Comparison of ENCODE assay signal across 11 cellular contexts in the genomic region with DNA sequence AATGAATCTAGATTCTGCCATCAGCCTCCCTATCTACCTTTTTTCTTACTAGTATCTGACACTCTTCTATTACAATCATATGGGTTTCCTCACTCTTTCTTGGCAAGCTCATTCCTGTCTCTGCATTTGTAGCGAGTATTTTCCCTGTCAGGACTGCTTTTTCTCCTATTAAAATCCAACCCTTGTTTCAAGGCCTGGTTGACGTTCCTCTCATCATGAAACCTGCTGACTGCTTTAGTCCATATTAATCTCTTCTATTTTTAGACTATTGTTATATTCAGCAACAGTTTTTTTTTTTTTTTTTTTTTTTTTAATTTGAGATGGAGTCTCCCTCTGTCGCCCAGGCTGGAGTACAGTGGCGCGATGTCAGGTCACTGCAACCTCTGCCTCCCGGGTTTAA. TPM values are rescaled to one million over a fixed set of nuclear protein-coding genes. Genes with fewer than 3 reads are reported as not detected.
DNase-seq lines count a peak whose midpoint lies in the region; ATAC-seq, FAIRE-seq and TF ChIP-seq lines count a peak whose summit lies in the region.
"Had no signal": no experiment of that assay in that cellular context is flagged by ENCODE, and none has a peak within 500 bp of the region (broad histone marks: within the 10 kb centered on the region; RNA-seq: fewer than 3 reads in every experiment).

No MANE protein-coding gene starts in this region.

- ATAC-seq in CD4-positive, CD25-positive, alpha-beta regulatory T cell (ENCODE audit: low read depth in 2 of 2): no peak
- no peak for ATAC-seq in GM19467 (IDR thresholded peaks at IDR 0.05; ENCODE audit: unreplicated experiment)
- no peak for ATAC-seq in GM21423 (IDR thresholded peaks at IDR 0.05; ENCODE audit: unreplicated experiment)

- peak overlapping the region; percentile 74 for H3K27ac ChIP-seq in CD4-positive, CD25-positive, alpha-beta regulatory T cell (ENCODE audit: insufficient read depth, low read length, poor library complexity, severe bottlenecking)
- H3K27ac ChIP-seq in OCI-LY7 (ENCODE audit: low read depth, low read length, poor library complexity, severe bottlenecking): peak overlapping the region; percentile 17
- H3K27ac ChIP-seq in endothelial cell of umbilical vein (ENCODE audit: insufficient read depth, low read depth, low read length): no peak overlapping the region
- H3K27ac ChIP-seq: SK-N-MC had no signal

- peaks cover 0 to 2% (median 0%) of the 10 kb centered on the region in 7 donors for H3K9me3 Mint-ChIP-seq in CD4-positive, CD25-positive, alpha-beta regulatory T cell
- no peaks in the 10 kb centered on the region for H3K9me3 Mint-ChIP-seq in osteocyte (ENCODE audit: unreplicated experiment)

- no peaks in the 10 kb centered on the region for H3K27me3 ChIP-seq in CD4-positive, CD25-positive, alpha-beta regulatory T cell (ENCODE audit: control insufficient read depth, insufficient read depth, low read length)
- no peaks in the 10 kb centered on the region for H3K27me3 ChIP-seq in endothelial cell of umbilical vein (ENCODE audit: control insufficient read depth in 2 of 2, insufficient read depth in 2 of 2, low read length in 2 of 2)

- H3K9me1 ChIP-seq in endothelial cell of umbilical vein (replicated peaks; ENCODE audit: control insufficient read depth, extremely low read depth, insufficient read depth, low read length): no peaks in the 10 kb centered on the region

- intact Hi-C loops in OCI-LY7 (cut with micrococcal nuclease; ENCODE audit: unreplicated experiment) (no loop called here), endothelial cell of umbilical vein (cut with micrococcal nuclease) (no loop called here)

- peaks cover 55% of the 10 kb centered on the region for H3K4me1 ChIP-seq in CD4-positive, CD25-positive, alpha-beta regulatory T cell (ENCODE audit: control insufficient read depth, insufficient read depth, low read length, poor library complexity, severe bottlenecking)
- H3K4me1 ChIP-seq in OCI-LY7 (ENCODE audit: insufficient read depth, low read length, poor library complexity, severe bottlenecking): peaks cover 32% of the 10 kb centered on the region
- peaks cover 12% of the 10 kb centered on the region for H3K4me1 ChIP-seq in endothelial cell of umbilical vein (ENCODE audit: control insufficient read depth, extremely low read depth, insufficient read depth, low read length)

- dilution Hi-C loops in endothelial cell of umbilical vein (cut with MboI; ENCODE audit: extremely low pct_ligation_motif_present, low sequenced_read_pairs): no loop called here

- POLR2A ChIA-PET in OCI-LY7 (lab: Charles Lee): interaction anchor here (0.6 to 2.2 kb wide), 6 partner anchors 12 to 411 kb away, joined by 3 to 10 read pairs (median 4); a partner anchor contains a TSS
- POLR2A ChIA-PET in endothelial cell of umbilical vein (lab: Charles Lee): interaction anchor here (0.7 kb wide), 1 partner anchor 103 kb away, joined by 4 read pairs; no protein-coding TSS in a partner anchor

- H3K4me1 Mint-ChIP-seq in CD4-positive, CD25-positive, alpha-beta regulatory T cell: peaks cover 34 to 55% (median 47%) of the 10 kb centered on the region in 4 donors
- H3K4me1 Mint-ChIP-seq in osteocyte (ENCODE audit: unreplicated experiment): peaks cover 20% of the 10 kb centered on the region

- no peak for DNase-seq in CD4-positive, CD25-positive, alpha-beta regulatory T cell
- no peak for DNase-seq in OCI-LY7 (ENCODE audit: low spot score)
- DNase-seq in endothelial cell of umbilical vein (ENCODE audit: low read depth, low spot score): peak; percentile 19
- DNase-seq in osteocyte (ENCODE audit: extremely low spot score, unreplicated experiment): no peak
- DNase-seq in epidermal melanocyte (ENCODE audit: insufficient read length, low spot score): no peak
- no peak for DNase-seq in NCI-H1436 treated with DMSO at 0.1 percent for 48 hours (lab: John Stamatoyannopoulos, UW)
- DNase-seq: NCI-H446 treated with DMSO at 0.1 percent for 48 hours, occipital lobe had no signal

- no peak for TF ChIP-seq POLR2A in endothelial cell of umbilical vein (IDR thresholded peaks at IDR 0.05; ENCODE audit: low read depth, low read length)

- no peaks in the 10 kb centered on the region for H3K9me3 ChIP-seq in CD4-positive, CD25-positive, alpha-beta regulatory T cell (ENCODE audit: control insufficient read depth in 2 of 2, low read length in 2 of 2)
- H3K9me3 ChIP-seq in OCI-LY7 (ENCODE audit: low read length): peaks cover 6% of the 10 kb centered on the region; the same call in 1 of the 2 replicates
- no peaks in the 10 kb centered on the region for H3K9me3 ChIP-seq in endothelial cell of umbilical vein (replicated peaks; ENCODE audit: control insufficient read depth, insufficient read depth, low read length)

- peak overlapping the region; percentile 57 to 100 (median 96) for H3K27ac Mint-ChIP-seq in CD4-positive, CD25-positive, alpha-beta regulatory T cell
- H3K27ac Mint-ChIP-seq in osteocyte (ENCODE audit: unreplicated experiment): peak overlapping the region; percentile 36

- peaks cover 15% of the 10 kb centered on the region for H3K36me3 Mint-ChIP-seq in CD4-positive, CD25-positive, alpha-beta regulatory T cell
- peaks cover 14% of the 10 kb centered on the region for H3K36me3 Mint-ChIP-seq in osteocyte (ENCODE audit: unreplicated experiment)

- H2AFZ ChIP-seq in OCI-LY7 (ENCODE audit: low read length): no peak overlapping the region
- no peak overlapping the region for H2AFZ ChIP-seq in endothelial cell of umbilical vein (ENCODE audit: low read depth, low read length)

- H3K4me3 ChIP-seq in CD4-positive, CD25-positive, alpha-beta regulatory T cell (ENCODE audit: low read depth, low read length): peak overlapping the region; percentile 54
- H3K4me3 ChIP-seq in OCI-LY7 (ENCODE audit: low read depth, low read length, poor library complexity, severe bottlenecking) (no peak overlapping the region), endothelial cell of umbilical vein (replicated peaks in 1 of 3; ENCODE audit: insufficient read depth in 1 of 3, low read depth in 1 of 3, low read length in 3 of 3) (no peak overlapping the region)
- H3K4me3 ChIP-seq: SK-N-MC had no signal

- H3K9ac ChIP-seq in endothelial cell of umbilical vein (replicated peaks; ENCODE audit: extremely low read depth, insufficient read depth, low read length): no peak overlapping the region

- H3K9me2 ChIP-seq in OCI-LY7 (ENCODE audit: insufficient read depth, low read length): no peaks in the 10 kb centered on the region

- H3K4me2 ChIP-seq in OCI-LY7 (ENCODE audit: low read length) (peak overlapping the region; percentile 14; the same call in 1 of the 2 replicates), endothelial cell of umbilical vein (ENCODE audit: insufficient read depth, low read length) (no peak overlapping the region)

- H3K4me3 Mint-ChIP-seq in CD4-positive, CD25-positive, alpha-beta regulatory T cell: peak overlapping the region; percentile 70 to 84 (median 79)
- no peak overlapping the region for H3K4me3 Mint-ChIP-seq in osteocyte (ENCODE audit: unreplicated experiment)

- H3K79me2 ChIP-seq in OCI-LY7 (ENCODE audit: insufficient read depth, low read depth, low read length) (peaks cover 50% of the 10 kb centered on the region; the same call in 1 of the 2 replicates), endothelial cell of umbilical vein (ENCODE audit: control insufficient read depth, insufficient read depth, low read length) (peaks cover 41% of the 10 kb centered on the region)

- TF ChIP-seq CTCF in OCI-LY7 (conservative IDR thresholded peaks at IDR 0.05; ENCODE audit: low read length) (no peak), endothelial cell of umbilical vein (IDR thresholded peaks at IDR 0.05; ENCODE audit: extremely low read depth in 1 of 2, insufficient read depth in 1 of 2, low read depth in 1 of 2, low read length in 2 of 2) (no peak), osteocyte (IDR thresholded peaks at IDR 0.05) (no peak)

- H3K27me3 Mint-ChIP-seq in CD4-positive, CD25-positive, alpha-beta regulatory T cell: no peaks in the 10 kb centered on the region
- no peaks in the 10 kb centered on the region for H3K27me3 Mint-ChIP-seq in osteocyte (ENCODE audit: unreplicated experiment)

- BruUV-seq in OCI-LY7 (replicated peaks; lab: Mats Ljungman, UMichigan): no TSS peak
- BruUV-seq in endothelial cell of umbilical vein (replicated peaks; lab: Mats Ljungman, UMichigan): no TSS peak

- CTCF ChIA-PET in OCI-LY7 (lab: Charles Lee; ENCODE audit: unreplicated experiment) (no interaction called here), endothelial cell of umbilical vein (lab: Charles Lee) (interaction anchor here (0.6 to 2.3 kb wide), 7 partner anchors 10 to 117 kb away, joined by 3 to 10 read pairs (median 3); a partner anchor contains a TSS)

- H4K20me1 ChIP-seq in OCI-LY7 (ENCODE audit: insufficient read depth, low read length): no peaks in the 10 kb centered on the region
- no peaks in the 10 kb centered on the region for H4K20me1 ChIP-seq in endothelial cell of umbilical vein (replicated peaks; ENCODE audit: control insufficient read depth, extremely low read depth, insufficient read depth, low read length)

- FAIRE-seq in endothelial cell of umbilical vein (lab: Jason Lieb, UNC): no peak

- H3K36me3 ChIP-seq in CD4-positive, CD25-positive, alpha-beta regulatory T cell (ENCODE audit: control insufficient read depth, insufficient read depth, low read length): peaks cover 5% of the 10 kb centered on the region
- H3K36me3 ChIP-seq in OCI-LY7 (ENCODE audit: insufficient read depth, low read length): peaks cover 26% of the 10 kb centered on the region
- no peaks in the 10 kb centered on the region for H3K36me3 ChIP-seq in endothelial cell of umbilical vein (ENCODE audit: control insufficient read depth in 2 of 2, extremely low read depth in 1 of 2, insufficient read depth in 2 of 2, low read length in 2 of 2)

TF ChIP-seq in endothelial cell of umbilical vein, 7 proteins besides CTCF, POLR2A, EP300 and RAD21 (continues in another document):
- no peak for TF ChIP-seq MYC (IDR thresholded peaks at IDR 0.05; ENCODE audit: low read depth, low read length)
- no peak for TF ChIP-seq EZH2 (IDR thresholded peaks at IDR 0.05; ENCODE audit: borderline replicate concordance, low read depth, low read length, severe bottlenecking)
- TF ChIP-seq FOS (IDR thresholded peaks at IDR 0.05; ENCODE audit: borderline replicate concordance, insufficient read depth, low read length): no peak

RNA-seq across cellular contexts. Expression of a gene that starts 16.0 kb away (rescaled TPM):
- 47.5 TPM for total RNA-seq in CD4-positive, CD25-positive, alpha-beta regulatory T cell
- polyA plus RNA-seq in CD4-positive, CD25-positive, alpha-beta regulatory T cell: 10 to 100 TPM; 12.2 to 19.0 (median 14.8) TPM
- 17.0 TPM in 2 replicates for total RNA-seq in OCI-LY7 (2014; rRNA removed; shearing (Covaris generic))
- total RNA-seq in OCI-LY7 (2022) (22.3 and 24.1 TPM in 2 replicates), endothelial cell of umbilical vein (27.7 and 28.0 TPM in 2 replicates), osteocyte (28.9 and 32.1 TPM in 2 replicates)
- polyA plus RNA-seq in endothelial cell of umbilical vein: 11.2 and 14.5 TPM in 2 replicates
- 11.5 and 11.6 TPM in 2 replicates for polyA plus RNA-seq in endothelial cell of umbilical vein (2011; cell fraction: cytosol; rRNA removed)
- polyA plus RNA-seq in endothelial cell of umbilical vein (2011; cell fraction: nucleus; rRNA removed): 25.7 and 28.2 TPM in 2 replicates
- 21.3 and 22.1 TPM in 2 replicates for polyA plus RNA-seq in endothelial cell of umbilical vein (2012)
- polyA minus RNA-seq in endothelial cell of umbilical vein: 75.7 and 78.9 TPM in 2 replicates
- 24.3 TPM for polyA minus RNA-seq in endothelial cell of umbilical vein (2011; cell fraction: cytosol; rRNA and poly(A)+ RNA removed)
- polyA minus RNA-seq in endothelial cell of umbilical vein (2011; cell fraction: nucleus; rRNA and poly(A)+ RNA removed): 33.4 and 47.8 TPM in 2 replicates
